Comparison of ENCODE assay signal across 13 cellular contexts in genomic region chr2:197495433-197496134, GRCh38. TPM values are rescaled to one million over a fixed set of nuclear protein-coding genes. Genes with fewer than 3 reads are reported as not detected.
DNase-seq lines count a peak whose midpoint lies in the region; ATAC-seq and TF ChIP-seq lines count a peak whose summit lies in the region.
"Had no signal": no experiment of that assay in that cellular context is flagged by ENCODE, and none has a peak within 500 bp of the region (broad histone marks: within the 10 kb centered on the region; RNA-seq: fewer than 3 reads in every experiment).

No MANE protein-coding gene starts in this region.

- peaks cover 81% of the 10 kb centered on the region for H3K36me3 ChIP-seq in HUES64 (ENCODE audit: insufficient read depth, low read length)
- H3K36me3 ChIP-seq in neural cell (ENCODE audit: insufficient read depth, low read length), result peaks cover 6% of the 10 kb centered on the region

- H3K9me3 ChIP-seq in HUES64 (ENCODE audit: insufficient read depth, low read depth, low read length), result no peaks in the 10 kb centered on the region
- no peaks in the 10 kb centered on the region for H3K9me3 ChIP-seq in neural cell (ENCODE audit: low read length)
- H3K9me3 ChIP-seq: gastroesophageal sphincter, upper lobe of right lung had no signal

- TF ChIP-seq CTCF in neural cell (IDR thresholded peaks at IDR 0.05; ENCODE audit: poor library complexity, severe bottlenecking), result no peak

- peaks cover 31% of the 10 kb centered on the region for H3K79me2 ChIP-seq in neural cell (replicated peaks; ENCODE audit: insufficient read depth, low read length)

- DNase-seq in activated T-cell treated with anti-CD3 and anti-CD28 coated beads, Interleukin-2, amount 50 U/mL, for 72 hours, result no peak
- DNase-seq in activated T-cell treated with anti-CD3 and anti-CD28 coated beads for 4 hours, result no peak
- no peak for DNase-seq in activated T-helper 2 cell treated with anti-CD3 and anti-CD28 coated beads, Interferon-gamma antibody, Interleukin-2, Interleukin-4, amounts not matched to agents 10 μg/mL and 5 μg/mL and 100 μg/mL, durations not matched to agents 14 hours and 24 hours and 36 hours (ENCODE audit: low spot score)
- DNase-seq: NCI-H82, SIG-M5, upper lobe of right lung had no signal

- no peak overlapping the region; the same call in 1 of the 2 replicates for H3K9ac ChIP-seq in HUES64 (ENCODE audit: low read depth, low read length)
- H3K9ac ChIP-seq in neural cell (ENCODE audit: low read length), result no peak overlapping the region

- no peaks in the 10 kb centered on the region for H3K9me3 Mint-ChIP-seq in activated T-cell treated with anti-CD3 and anti-CD28 coated beads, Interleukin-2, amount 50 U/mL, for 72 hours
- no peaks in the 10 kb centered on the region for H3K9me3 Mint-ChIP-seq in activated T-helper 2 cell treated with anti-CD3 and anti-CD28 coated beads, Interferon-gamma antibody, Interleukin-2, Interleukin-4, amounts not matched to agents 10 μg/mL and 5 μg/mL and 100 μg/mL, durations not matched to agents 14 hours and 24 hours and 36 hours

- intact Hi-C loops in activated T-helper 2 cell treated with anti-CD3 and anti-CD28 coated beads, Interferon-gamma antibody, Interleukin-2, Interleukin-4, amounts not matched to agents 10 μg/mL and 5 μg/mL and 100 μg/mL, durations not matched to agents 14 hours and 24 hours and 36 hours (cut with micrococcal nuclease), result no loop called here

- H3K27me3 Mint-ChIP-seq in activated T-cell treated with anti-CD3 and anti-CD28 coated beads, Interleukin-2, amount 50 U/mL, for 72 hours (ENCODE audit: low read depth), result no peaks in the 10 kb centered on the region
- H3K27me3 Mint-ChIP-seq in activated T-helper 2 cell treated with anti-CD3 and anti-CD28 coated beads, Interferon-gamma antibody, Interleukin-2, Interleukin-4, amounts not matched to agents 10 μg/mL and 5 μg/mL and 100 μg/mL, durations not matched to agents 14 hours and 24 hours and 36 hours (ENCODE audit: low read depth), result no peaks in the 10 kb centered on the region

- peak overlapping the region; percentile 96 to 100 for H3K4me3 Mint-ChIP-seq in activated T-cell treated with anti-CD3 and anti-CD28 coated beads, Interleukin-2, amount 50 U/mL, for 72 hours
- H3K4me3 Mint-ChIP-seq in activated T-helper 2 cell treated with anti-CD3 and anti-CD28 coated beads, Interferon-gamma antibody, Interleukin-2, Interleukin-4, amounts not matched to agents 10 μg/mL and 5 μg/mL and 100 μg/mL, durations not matched to agents 14 hours and 24 hours and 36 hours (ENCODE audit: low read depth), result peak overlapping the region; percentile 45

- TF ChIP-seq EP300 in neural cell (conservative IDR thresholded peaks at IDR 0.05; ENCODE audit: poor library complexity, severe bottlenecking), result no peak

- H3F3A ChIP-seq in neural cell (ENCODE audit: insufficient read depth, low read length, poor library complexity, severe bottlenecking), result no peaks in the 10 kb centered on the region

- no peak overlapping the region for H3K4me2 ChIP-seq in neural cell (ENCODE audit: low read length)

- H3K4me1 Mint-ChIP-seq in activated T-cell treated with anti-CD3 and anti-CD28 coated beads, Interleukin-2, amount 50 U/mL, for 72 hours (ENCODE audit: low read depth), result peaks cover 52% of the 10 kb centered on the region
- H3K4me1 Mint-ChIP-seq in activated T-helper 2 cell treated with anti-CD3 and anti-CD28 coated beads, Interferon-gamma antibody, Interleukin-2, Interleukin-4, amounts not matched to agents 10 μg/mL and 5 μg/mL and 100 μg/mL, durations not matched to agents 14 hours and 24 hours and 36 hours (ENCODE audit: low read depth), result peaks cover 38% of the 10 kb centered on the region

- H4K20me1 ChIP-seq in neural cell (ENCODE audit: insufficient read depth), result no peaks in the 10 kb centered on the region

- H2AFZ ChIP-seq in neural cell (ENCODE audit: low read depth, low read length), result no peak overlapping the region

- H3K9me2 ChIP-seq in neural cell (ENCODE audit: insufficient read depth, low read length), result no peaks in the 10 kb centered on the region

- no peak for TF ChIP-seq RAD21 in neural cell (conservative IDR thresholded peaks at IDR 0.05)

- H3K27me3 ChIP-seq in HUES64 (ENCODE audit: insufficient read depth, low read length), result no peaks in the 10 kb centered on the region
- H3K27me3 ChIP-seq in neural cell (ENCODE audit: insufficient read depth, low read depth, low read length), result no peaks in the 10 kb centered on the region
- H3K27me3 ChIP-seq: gastroesophageal sphincter, upper lobe of right lung had no signal

- WGBS in HUES64, result 100% methylated on average over 2 of the region's 2 CpGs

- ATAC-seq in activated T-cell treated with anti-CD3 and anti-CD28 coated beads, Interleukin-2, amount 50 U/mL, for 72 hours (replicated peaks in 1 of 2), result no peak
- ATAC-seq in GM21390 (IDR thresholded peaks at IDR 0.05; ENCODE audit: unreplicated experiment) (no peak), HG02885 (IDR thresholded peaks at IDR 0.05; ENCODE audit: poor library complexity, unreplicated experiment) (no peak), GM21786 (IDR thresholded peaks at IDR 0.05; ENCODE audit: unreplicated experiment) (no peak)
- ATAC-seq: gastroesophageal sphincter, upper lobe of right lung had no signal

- peaks cover 22% of the 10 kb centered on the region for H3K4me1 ChIP-seq in HUES64 (ENCODE audit: insufficient read depth, low read length)

- peaks cover 27 to 63% of the 10 kb centered on the region in 2 donors for H3K36me3 Mint-ChIP-seq in activated T-cell treated with anti-CD3 and anti-CD28 coated beads, Interleukin-2, amount 50 U/mL, for 72 hours (ENCODE audit: insufficient read depth in 2 of 2)
- peaks cover 81% of the 10 kb centered on the region for H3K36me3 Mint-ChIP-seq in activated T-helper 2 cell treated with anti-CD3 and anti-CD28 coated beads, Interferon-gamma antibody, Interleukin-2, Interleukin-4, amounts not matched to agents 10 μg/mL and 5 μg/mL and 100 μg/mL, durations not matched to agents 14 hours and 24 hours and 36 hours (ENCODE audit: low read depth)

- H3K4me3 ChIP-seq in HUES64 (ENCODE audit: low read length) (peak overlapping the region; percentile 76; the same call in 1 of the 2 replicates), neural cell (ENCODE audit: low read length) (peak overlapping the region; percentile 96)
- H3K4me3 ChIP-seq: gastroesophageal sphincter, upper lobe of right lung had no signal

- H3K27ac ChIP-seq in HUES64 (ENCODE audit: low read depth, low read length), result no peak overlapping the region
- H3K27ac ChIP-seq in neural cell (ENCODE audit: low read length), result no peak overlapping the region
- H3K27ac ChIP-seq: upper lobe of right lung, VCaP had no signal

- peak overlapping the region; percentile 98 for H3K27ac Mint-ChIP-seq in activated T-cell treated with anti-CD3 and anti-CD28 coated beads, Interleukin-2, amount 50 U/mL, for 72 hours
- H3K27ac Mint-ChIP-seq in activated T-helper 2 cell treated with anti-CD3 and anti-CD28 coated beads, Interferon-gamma antibody, Interleukin-2, Interleukin-4, amounts not matched to agents 10 μg/mL and 5 μg/mL and 100 μg/mL, durations not matched to agents 14 hours and 24 hours and 36 hours, result no peak overlapping the region

TF ChIP-seq in neural cell, 6 proteins besides CTCF, POLR2A, EP300 and RAD21 (continues in another document):
- TF ChIP-seq SMC3 (conservative IDR thresholded peaks at IDR 0.05; ENCODE audit: poor library complexity), result no peak
- TF ChIP-seq EZH2 (IDR thresholded peaks at IDR 0.05; ENCODE audit: borderline replicate concordance, insufficient read depth, low read length, poor library complexity, severe bottlenecking), result no peak
- no peak for TF ChIP-seq POLR2AphosphoS5 (IDR thresholded peaks at IDR 0.05)
- TF ChIP-seq TAF1 (IDR thresholded peaks at IDR 0.05; ENCODE audit: low read depth), result no peak

RNA-seq across cellular contexts. Expression of gene HSPD1, which starts 4.1 kb away (rescaled TPM):
- 100 to 1,000 TPM; 635 to 720 TPM for total RNA-seq in activated T-cell treated with anti-CD3 and anti-CD28 coated beads, Interleukin-2, amount 50 U/mL, for 72 hours
- polyA plus RNA-seq in HUES64 (2013, experiment 1 of 2), result 690 TPM
- polyA plus RNA-seq in HUES64 (2013, experiment 2 of 2), result 662 TPM
- 749 and 761 TPM in 2 replicates for total RNA-seq in activated T-helper 2 cell treated with anti-CD3 and anti-CD28 coated beads, Interferon-gamma antibody, Interleukin-2, Interleukin-4, amounts not matched to agents 10 μg/mL and 5 μg/mL and 100 μg/mL, durations not matched to agents 14 hours and 24 hours and 36 hours
- 226 and 229 TPM in 2 replicates for polyA plus RNA-seq in neural cell
- polyA minus RNA-seq in neural cell, result 189 and 201 TPM in 2 replicates

RNA-seq across cellular contexts. Expression of gene HSPE1, which starts 4.6 kb away (rescaled TPM):
- total RNA-seq in activated T-cell treated with anti-CD3 and anti-CD28 coated beads, Interleukin-2, amount 50 U/mL, for 72 hours, result 10 to 100 TPM; 64.9 to 75.0 TPM
- polyA plus RNA-seq in HUES64 (2013, experiment 1 of 2), result 436 TPM
- 434 TPM for polyA plus RNA-seq in HUES64 (2013, experiment 2 of 2)
- 301 and 309 TPM in 2 replicates for total RNA-seq in activated T-helper 2 cell treated with anti-CD3 and anti-CD28 coated beads, Interferon-gamma antibody, Interleukin-2, Interleukin-4, amounts not matched to agents 10 μg/mL and 5 μg/mL and 100 μg/mL, durations not matched to agents 14 hours and 24 hours and 36 hours
- polyA plus RNA-seq in neural cell, result 136 and 177 TPM in 2 replicates
- polyA minus RNA-seq in neural cell, result 60.6 and 75.7 TPM in 2 replicates

RNA-seq across cellular contexts. Expression of gene MOB4, which starts 20.3 kb away (rescaled TPM):
- 10 to 100 TPM; 20.9 to 21.6 TPM for total RNA-seq in activated T-cell treated with anti-CD3 and anti-CD28 coated beads, Interleukin-2, amount 50 U/mL, for 72 hours
- polyA plus RNA-seq in HUES64 (2013, experiment 1 of 2), result 58.5 TPM
- 68.2 TPM for polyA plus RNA-seq in HUES64 (2013, experiment 2 of 2)
- 18.1 and 19.5 TPM in 2 replicates for total RNA-seq in activated T-helper 2 cell treated with anti-CD3 and anti-CD28 coated beads, Interferon-gamma antibody, Interleukin-2, Interleukin-4, amounts not matched to agents 10 μg/mL and 5 μg/mL and 100 μg/mL, durations not matched to agents 14 hours and 24 hours and 36 hours
- 60.5 and 81.5 TPM in 2 replicates for polyA plus RNA-seq in neural cell
- polyA minus RNA-seq in neural cell, result 93.0 and 105 TPM in 2 replicates

RNA-seq across cellular contexts. Expression of gene COQ10B, which starts 42.2 kb away (rescaled TPM):
- 10 to 100 TPM; 24.0 to 25.6 TPM for total RNA-seq in activated T-cell treated with anti-CD3 and anti-CD28 coated beads, Interleukin-2, amount 50 U/mL, for 72 hours
- 13.3 TPM for polyA plus RNA-seq in HUES64 (2013, experiment 1 of 2)
- polyA plus RNA-seq in HUES64 (2013, experiment 2 of 2), result 15.6 TPM
- 19.9 and 20.8 TPM in 2 replicates for total RNA-seq in activated T-helper 2 cell treated with anti-CD3 and anti-CD28 coated beads, Interferon-gamma antibody, Interleukin-2, Interleukin-4, amounts not matched to agents 10 μg/mL and 5 μg/mL and 100 μg/mL, durations not matched to agents 14 hours and 24 hours and 36 hours
- polyA plus RNA-seq in neural cell, result 22.5 and 28.4 TPM in 2 replicates
- 30.3 and 33.6 TPM in 2 replicates for polyA minus RNA-seq in neural cell
